In the genomic region with DNA sequence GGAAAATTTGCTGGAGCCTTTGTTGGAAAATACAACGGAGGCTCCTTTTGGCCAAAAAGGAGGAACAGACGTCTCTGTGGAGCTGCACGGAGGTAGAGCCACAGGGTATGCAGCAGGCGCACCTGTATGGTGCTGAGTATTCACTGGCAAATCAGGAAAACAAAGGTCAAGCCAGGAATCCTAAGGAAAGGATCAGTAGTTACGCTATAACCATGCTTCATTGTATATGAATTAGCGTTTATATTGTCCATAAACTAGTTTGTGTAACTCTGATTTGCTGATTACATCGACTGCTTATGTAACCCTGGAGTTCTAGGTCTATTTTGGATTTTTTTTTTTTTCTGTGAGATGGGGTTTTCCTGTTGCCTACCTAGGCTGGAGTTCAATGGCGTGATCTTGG, we compare ENCODE assay signal across 16 cellular contexts.
"Had no signal": no experiment of that assay in that cellular context is flagged by ENCODE, and none has a peak within 500 bp of the region (broad histone marks: within the 10 kb centered on the region; RNA-seq: fewer than 3 reads in every experiment).

No MANE protein-coding gene starts in this region.

- H3K4me3 ChIP-seq: testis had no signal

- DNase-seq: activated CD4-positive, alpha-beta T cell treated with anti-CD3 and anti-CD28 coated beads for 4 hours; activated CD4-positive, alpha-beta T cell treated with anti-CD3 and anti-CD28 coated beads, Interleukin-2, amount 50 U/mL, for 4 hours; activated CD4-positive, CD25-positive, alpha-beta regulatory T cell; activated naive CD4-positive, alpha-beta T cell; activated T-cell treated with anti-CD3 and anti-CD28 coated beads for 4 hours; activated T-cell treated with anti-CD3 and anti-CD28 coated beads, Interleukin-2, amount 50 U/mL, for 72 hours; cortex of kidney; foreskin fibroblast; midbrain; stimulated activated CD4-positive, alpha-beta T cell treated with anti-CD3 and anti-CD28 coated beads, Interleukin-15, amount 100 ng/mL, for 24 hours; stimulated activated CD4-positive, alpha-beta T cell treated with anti-CD3 and anti-CD28 coated beads, Interleukin-2, amount 100 ng/mL, for 24 hours; stimulated activated naive CD4-positive, alpha-beta T cell; testis; trophoblast cell had no signal

- H3K27me3 ChIP-seq: testis had no signal

- ATAC-seq: activated naive CD4-positive, alpha-beta T cell treated with anti-CD3 and anti-CD28 coated beads, Interleukin-2, amount 50 U/mL, for 72 hours; activated T-cell treated with anti-CD3 and anti-CD28 coated beads, Interleukin-2, amount 50 U/mL, for 72 hours; natural killer cell treated with Interleukin-12 subunit alpha and Interleukin-12 subunit beta and Interleukin-15 and Interleukin-18, amount 100 ng/mL, for 72 hours had no signal

- H3K9me3 ChIP-seq: testis had no signal

- H3K4me1 ChIP-seq: testis had no signal

- H3K27ac ChIP-seq: testis had no signal
